ENCODE assay signal across 23 cellular contexts in genomic region chr14:77950371-77950770, GRCh38.
A peak's percentile ranks its signal among the peaks of the same experiment; 100 is the strongest.
DNase-seq lines count a peak whose midpoint lies in the region; ATAC-seq, FAIRE-seq and TF ChIP-seq lines count a peak whose summit lies in the region.
"Had no signal": no experiment of that assay in that cellular context is flagged by ENCODE, and none has a peak within 500 bp of the region (broad histone marks: within the 10 kb centered on the region; RNA-seq: fewer than 3 reads in every experiment).

No MANE protein-coding gene starts in this region.

- WGBS in small intestine, 3 donors, result 58 to 72% (median 60%) methylated on average over 3 of the region's 3 CpGs

- H3K27ac ChIP-seq in BLaER1, result no peak overlapping the region
- no peak overlapping the region for H3K27ac ChIP-seq in small intestine (ENCODE audit: low read depth in 1 of 2, low read length in 1 of 2)
- H3K27ac ChIP-seq: A549, HL-60, Peyer's patch, SJCRH30 had no signal

- H4K20me1 ChIP-seq in BLaER1, result no peaks in the 10 kb centered on the region

- H3K4me2 ChIP-seq in BLaER1, result peak overlapping the region; percentile 50
- H3K4me2 ChIP-seq: A549, GM23338 had no signal

- FAIRE-seq in small intestine (lab: Jason Lieb, UNC), result no peak
- FAIRE-seq: A549, GM12891, GM19239, K562 had no signal

- H3K27me3 ChIP-seq in BLaER1 (no peaks in the 10 kb centered on the region), adipocyte (replicated peaks; ENCODE audit: control insufficient read depth, insufficient read depth, low read length) (no peaks in the 10 kb centered on the region), small intestine (ENCODE audit: control insufficient read depth in 2 of 2, insufficient read depth in 2 of 2, low read length in 2 of 2) (no peaks in the 10 kb centered on the region)
- H3K27me3 ChIP-seq: Peyer's patch, SJCRH30 had no signal

- no peak for ATAC-seq in GM18867 (IDR thresholded peaks at IDR 0.05; ENCODE audit: unreplicated experiment)
- ATAC-seq: A549, GM23338, K562 had no signal

- no peak for TF ChIP-seq CTCF in GM20000 (IDR thresholded peaks at IDR 0.05; ENCODE audit: extremely low read depth, missing control alignments)

- DNase-seq in adipocyte (ENCODE audit: low read depth), result peak; percentile 2
- DNase-seq in fibroblast of peridontal ligament (ENCODE audit: extremely low read depth), result peak; percentile 6
- peak; percentile 38 for DNase-seq in renal cortical epithelial cell (ENCODE audit: low read depth)
- DNase-seq in GM20000 (ENCODE audit: low spot score), result no peak
- DNase-seq in small intestine, result no peak
- DNase-seq: AML-193; CD4-positive, alpha-beta T cell; DMS79; NCI-H1048; NCI-H146; NCI-H2107; NCI-H446; NCI-H774; Peyer's patch; SJCRH30 had no signal

- H3K36me3 ChIP-seq in BLaER1, result no peaks in the 10 kb centered on the region
- no peaks in the 10 kb centered on the region for H3K36me3 ChIP-seq in adipocyte (ENCODE audit: control insufficient read depth, insufficient read depth, low read length, severe bottlenecking)
- H3K36me3 ChIP-seq in small intestine (ENCODE audit: control insufficient read depth in 2 of 2, insufficient read depth in 2 of 2, low read length in 2 of 2), result no peaks in the 10 kb centered on the region
- H3K36me3 ChIP-seq: Peyer's patch, SJCRH30 had no signal

- H3K4me1 ChIP-seq in BLaER1 (peaks cover 15% of the 10 kb centered on the region), adipocyte (ENCODE audit: control insufficient read depth, insufficient read depth, low read length) (no peaks in the 10 kb centered on the region), small intestine (ENCODE audit: control insufficient read depth in 2 of 2, insufficient read depth in 1 of 2, low read depth in 1 of 2, low read length in 1 of 2) (no peaks in the 10 kb centered on the region)
- H3K4me1 ChIP-seq: A549, Peyer's patch, SJCRH30 had no signal

- H3K9ac ChIP-seq in BLaER1 (no peak overlapping the region), adipocyte (ENCODE audit: low read length) (no peak overlapping the region)

- H3K9me3 ChIP-seq in BLaER1, result peaks cover 41% of the 10 kb centered on the region
- H3K9me3 ChIP-seq in adipocyte (ENCODE audit: control insufficient read depth, low read length), result peaks cover 15% of the 10 kb centered on the region
- H3K9me3 ChIP-seq in small intestine (ENCODE audit: control insufficient read depth, low read depth), result no peaks in the 10 kb centered on the region
- H3K9me3 ChIP-seq: A549, Peyer's patch, SJCRH30 had no signal

- no peak overlapping the region for H3K4me3 ChIP-seq in BLaER1
- H3K4me3 ChIP-seq in adipocyte (ENCODE audit: low read length), result no peak overlapping the region
- H3K4me3 ChIP-seq in small intestine (ENCODE audit: low read depth in 1 of 2, low read length in 2 of 2), result no peak overlapping the region
- H3K4me3 ChIP-seq: A549, GM23338, K562, Peyer's patch, SJCRH30 had no signal

Comparison
In these comparisons a context has a peak if more than half of its experiments do, and no peak if none do; other contexts are left out.
1. DNase-seq: peak in adipocyte (single experiment), fibroblast of peridontal ligament (single experiment) and renal cortical epithelial cell (single experiment); none in GM20000 (single experiment) and small intestine (single experiment).